ENCODE assay signal across 8 cellular contexts in genomic region chr19:53879145-53880037, GRCh38. TPM values are rescaled to one million over a fixed set of nuclear protein-coding genes. Genes with fewer than 3 reads are reported as not detected.
DNase-seq lines count a peak whose midpoint lies in the region; ATAC-seq and TF ChIP-seq lines count a peak whose summit lies in the region.

No MANE protein-coding gene starts in this region.

- H3K14ac ChIP-seq in neuronal stem cell (ENCODE audit: low read length): no peak overlapping the region

- POLR2A ChIA-PET in BJ (lab: Charles Lee): interaction anchor here (0.6 to 1.1 kb wide), 2 partner anchors 12 to 258 kb away, joined by 3 to 4 read pairs; partner anchors contain the start of genes CNOT3 and MYADM

- peaks cover 6% of the 10 kb centered on the region for H3K36me3 ChIP-seq in BJ (ENCODE audit: control insufficient read depth, insufficient read depth, low read length)
- H3K36me3 ChIP-seq in neuronal stem cell (replicated peaks in 1 of 2; ENCODE audit: control insufficient read depth in 2 of 2, insufficient read depth in 2 of 2, low read length in 2 of 2): peaks cover 9 to 24% of the 10 kb centered on the region in 2 donors
- peaks cover 12 to 26% (median 24%) of the 10 kb centered on the region in 4 donors for H3K36me3 ChIP-seq in stomach

- no peak for TF ChIP-seq EP300 in stomach (IDR thresholded peaks at IDR 0.05)

- H3K4me3 Mint-ChIP-seq in activated naive CD4-positive, alpha-beta T cell treated with anti-CD3 and anti-CD28 coated beads for 36 hours: no peak overlapping the region

- H2BK15ac ChIP-seq in neuronal stem cell (ENCODE audit: low read length): no peak overlapping the region

- no peak overlapping the region for H2BK12ac ChIP-seq in neuronal stem cell (ENCODE audit: low read length)

- H3K18ac ChIP-seq in neuronal stem cell (ENCODE audit: low read length): peak overlapping the region; percentile 82

- H3K36me3 Mint-ChIP-seq in activated naive CD4-positive, alpha-beta T cell treated with anti-CD3 and anti-CD28 coated beads for 36 hours (ENCODE audit: low read depth): peaks cover 3% of the 10 kb centered on the region

- no peak overlapping the region for H3K23ac ChIP-seq in neuronal stem cell (ENCODE audit: low read depth, low read length, poor library complexity)

- H3K4me1 Mint-ChIP-seq in activated naive CD4-positive, alpha-beta T cell treated with anti-CD3 and anti-CD28 coated beads for 36 hours (ENCODE audit: low read depth): peaks cover 48% of the 10 kb centered on the region

- H2AK5ac ChIP-seq in neuronal stem cell (ENCODE audit: low read depth, low read length): no peak overlapping the region

- peak overlapping the region; percentile 14 for H3K27ac Mint-ChIP-seq in activated naive CD4-positive, alpha-beta T cell treated with anti-CD3 and anti-CD28 coated beads for 36 hours

- H2AFZ ChIP-seq in neuronal stem cell (ENCODE audit: low read length): peak overlapping the region; percentile 94

- peaks cover 11% of the 10 kb centered on the region for H3K27me3 Mint-ChIP-seq in activated naive CD4-positive, alpha-beta T cell treated with anti-CD3 and anti-CD28 coated beads for 36 hours (ENCODE audit: low read depth)

- no peak overlapping the region for H3K4ac ChIP-seq in neuronal stem cell (ENCODE audit: low read length)

- H2BK120ac ChIP-seq in neuronal stem cell (ENCODE audit: low read depth, low read length): no peak overlapping the region

- H3K9me3 ChIP-seq in neuronal stem cell (replicated peaks in 1 of 2; ENCODE audit: control insufficient read depth in 2 of 2, insufficient read depth in 1 of 2, low read depth in 1 of 2, low read length in 2 of 2): no peaks in the 10 kb centered on the region
- H3K9me3 ChIP-seq in stomach: no peaks in the 10 kb centered on the region

- no peak overlapping the region for H4K8ac ChIP-seq in neuronal stem cell (ENCODE audit: low read depth, low read length)

- peaks cover 24 to 28% of the 10 kb centered on the region in 2 donors for H3K4me1 ChIP-seq in neuronal stem cell (ENCODE audit: control insufficient read depth in 2 of 2, insufficient read depth in 1 of 2, low read depth in 1 of 2, low read length in 2 of 2)
- peaks cover 13 to 69% (median 52%) of the 10 kb centered on the region in 4 donors for H3K4me1 ChIP-seq in stomach

- peak; percentile 98 for ATAC-seq in GM19397 (IDR thresholded peaks at IDR 0.05; ENCODE audit: unreplicated experiment)

- no peak overlapping the region for H4K91ac ChIP-seq in neuronal stem cell (ENCODE audit: low read depth, low read length, poor library complexity)

- whole genome bisulfite sequencing in neuronal stem cell (ENCODE audit: extremely low coverage in 2 of 2, insufficient read length in 2 of 2, insufficient replicate concordance in 1 of 2), 2 donors: no CpG with 5 or more reads among the region's 51 CpGs
- 1 to 3% (median 1%) methylated on average over 19 to 51 of the region's 51 CpGs for WGBS in stomach, 5 donors

- peak overlapping the region; percentile 78 for H3K4me2 ChIP-seq in neuronal stem cell (ENCODE audit: insufficient read depth, low read length, poor library complexity, severe bottlenecking)

- no peaks in the 10 kb centered on the region for H3K9me3 Mint-ChIP-seq in activated naive CD4-positive, alpha-beta T cell treated with anti-CD3 and anti-CD28 coated beads for 36 hours

- no peak overlapping the region for H2BK5ac ChIP-seq in neuronal stem cell (ENCODE audit: low read length)

- TF ChIP-seq CTCF in BJ (IDR thresholded peaks at IDR 0.05; ENCODE audit: insufficient read depth, low read depth, low read length) (no peak), stomach (IDR thresholded peaks at IDR 0.05) (no peak)

- peak overlapping the region; percentile 75 for H3K9ac ChIP-seq in neuronal stem cell (ENCODE audit: low read depth, low read length, poor library complexity)

- peak overlapping the region; percentile 73 for H3K27ac ChIP-seq in neuronal stem cell (replicated peaks; ENCODE audit: low read length)
- H3K27ac ChIP-seq in stomach: peak overlapping the region in 1 of 5 donors; percentile 8

- CTCF ChIA-PET in BJ (lab: Yijun Ruan, JAX): interaction anchor here (1.1 to 1.5 kb wide), 4 partner anchors 27 to 151 kb away, joined by 3 to 6 read pairs (median 4); no protein-coding TSS in a partner anchor
- CTCF ChIA-PET in activated naive CD4-positive, alpha-beta T cell treated with anti-CD3 and anti-CD28 coated beads for 36 hours (lab: Charles Lee): no interaction called here

- H3K4me3 ChIP-seq in BJ (ENCODE audit: low read depth, low read length) (peak overlapping the region; percentile 51), neuronal stem cell (ENCODE audit: low read length in 2 of 2) (peak overlapping the region; percentile 64 to 81), stomach (peak overlapping the region; percentile 36 to 59 (median 48))

- H3K79me1 ChIP-seq in neuronal stem cell (ENCODE audit: low read depth, low read length): no peaks in the 10 kb centered on the region

- intact Hi-C loops in activated naive CD4-positive, alpha-beta T cell treated with anti-CD3 and anti-CD28 coated beads for 36 hours (cut with micrococcal nuclease): loop anchor here (2.0 to 5.0 kb wide), 2 partner anchors 13 to 682 kb away; partner anchors contain the start of gene MYADM
- intact Hi-C loops in stomach (cut with DNase I; ENCODE audit: low total_unique reads): no loop called here

- H3K27me3 ChIP-seq in BJ (ENCODE audit: control insufficient read depth, insufficient read depth, low read length) (peaks cover 19% of the 10 kb centered on the region), neuronal stem cell (ENCODE audit: control insufficient read depth in 3 of 3, insufficient read depth in 3 of 3, low read depth in 1 of 3, low read length in 3 of 3) (peaks cover 0 to 13% (median 0%) of the 10 kb centered on the region in 3 experiments), stomach (peaks cover 18 to 56% (median 32%) of the 10 kb centered on the region in 3 donors)

- DNase-seq in BJ (ENCODE audit: low read depth) (peak; percentile 21), HS-27A (ENCODE audit: low read depth) (peak; percentile 86), SHP77 treated with DMSO at 0.1 percent for 48 hours (lab: John Stamatoyannopoulos, UW) (peak; percentile 89), germinal center (ENCODE audit: low spot score) (peak; percentile 79), neuronal stem cell (ENCODE audit: low spot score) (peak; percentile 98), stomach (peak; percentile 90)
- peak; percentile 85 for DNase-seq in activated naive CD4-positive, alpha-beta T cell treated with anti-CD3 and anti-CD28 coated beads for 36 hours

- TF ChIP-seq POLR2A in stomach (IDR thresholded peaks at IDR 0.05): no peak

RNA-seq across cellular contexts. Expression of gene PRKCG, which starts 2.6 kb away (rescaled TPM):
- polyA plus RNA-seq in BJ (2011; rRNA removed) (not detected in 2 replicates), stomach (under 1 TPM in 2 of 3 donors, not detected in 1; 0.25 to 0.30 TPM)
- not detected in 2 replicates for polyA minus RNA-seq in BJ (2011; rRNA and poly(A)+ RNA removed)
- total RNA-seq in activated naive CD4-positive, alpha-beta T cell treated with anti-CD3 and anti-CD28 coated beads for 36 hours: not detected
- polyA plus RNA-seq in neuronal stem cell (2013, experiment 1 of 2): 9.0 TPM
- polyA plus RNA-seq in neuronal stem cell (2013, experiment 2 of 2): 8.8 TPM
- total RNA-seq in stomach: not detected

RNA-seq across cellular contexts. Expression of gene MYADM, which starts 11.7 kb away (rescaled TPM):
- polyA plus RNA-seq in BJ (2011; rRNA removed) (92.9 and 134 TPM in 2 replicates), stomach (10 to 100 TPM; 24.0 to 28.9 (median 24.5) TPM)
- polyA minus RNA-seq in BJ (2011; rRNA and poly(A)+ RNA removed): 92.6 and 170 TPM in 2 replicates
- total RNA-seq in activated naive CD4-positive, alpha-beta T cell treated with anti-CD3 and anti-CD28 coated beads for 36 hours: 10 to 100 TPM; 13.6 to 13.9 TPM
- polyA plus RNA-seq in neuronal stem cell (2013, experiment 1 of 2): 113 TPM
- polyA plus RNA-seq in neuronal stem cell (2013, experiment 2 of 2): 114 TPM
- 100 to 1,000 TPM in 2 of 5 donors, 10 to 100 TPM in 3; 20.7 to 195 (median 72.8) TPM for total RNA-seq in stomach

RNA-seq across cellular contexts. Expression of gene CACNG7, which starts 29.7 kb away (rescaled TPM):
- 0.50 and 0.90 TPM in 2 replicates for polyA plus RNA-seq in BJ (2011; rRNA removed)
- 0.09 TPM in 1 of 2 replicates, not detected in the other for polyA minus RNA-seq in BJ (2011; rRNA and poly(A)+ RNA removed)
- not detected for total RNA-seq in activated naive CD4-positive, alpha-beta T cell treated with anti-CD3 and anti-CD28 coated beads for 36 hours
- polyA plus RNA-seq in neuronal stem cell (2013, experiment 1 of 2): 121 TPM
- 117 TPM for polyA plus RNA-seq in neuronal stem cell (2013, experiment 2 of 2)
- total RNA-seq in stomach: not detected
- under 1 TPM in 1 of 3 donors, not detected in 2; 0.05 TPM for polyA plus RNA-seq in stomach

RNA-seq across cellular contexts. Expression of gene NLRP12, which starts 55.3 kb away (rescaled TPM):
- polyA plus RNA-seq in BJ (2011; rRNA removed) (not detected in 2 replicates), stomach (under 1 TPM in 2 of 3 donors, not detected in 1; 0.05 to 0.06 TPM)
- polyA minus RNA-seq in BJ (2011; rRNA and poly(A)+ RNA removed): 0.09 TPM in 1 of 2 replicates, not detected in the other
- not detected for total RNA-seq in activated naive CD4-positive, alpha-beta T cell treated with anti-CD3 and anti-CD28 coated beads for 36 hours
- polyA plus RNA-seq in neuronal stem cell (2013, experiment 1 of 2): 0.03 TPM
- 0.01 TPM for polyA plus RNA-seq in neuronal stem cell (2013, experiment 2 of 2)
- total RNA-seq in stomach: under 1 TPM in 1 of 5 donors, not detected in 4; 0.18 TPM

Comparison
In these comparisons a context has a peak if more than half of its experiments do, and no peak if none do; other contexts are left out.
1. DNase-seq: peak in every context shown above with its lines; median percentile 98 in neuronal stem cell; 90 in stomach; 89 in SHP77 treated with DMSO at 0.1 percent for 48 hours; 86 in HS-27A; 85 in activated naive CD4-positive, alpha-beta T cell treated with anti-CD3 and anti-CD28 coated beads for 36 hours; 79 in germinal center; 21 in BJ.